In genomic region chr6:87407531-87407895, GRCh38 we compare ENCODE assay signal across 8 cellular contexts. TPM values are rescaled to one million over a fixed set of nuclear protein-coding genes. Genes with fewer than 3 reads are reported as not detected.
DNase-seq lines count a peak whose midpoint lies in the region; ATAC-seq lines count a peak whose summit lies in the region.

No MANE protein-coding gene starts in this region.

- peaks cover 12% of the 10 kb centered on the region for H3K27me3 Mint-ChIP-seq in activated naive CD8-positive, alpha-beta T cell

- H3K9ac ChIP-seq in rectal smooth muscle tissue (ENCODE audit: low read length) = no peak overlapping the region

- H3K4me3 Mint-ChIP-seq in activated naive CD8-positive, alpha-beta T cell = peak overlapping the region; percentile 90

- intact Hi-C loops in left ventricle myocardium superior (cut with micrococcal nuclease) = no loop called here

- no peaks in the 10 kb centered on the region for H3K27me3 ChIP-seq in rectal smooth muscle tissue (ENCODE audit: control insufficient read depth, insufficient read depth, low read length)

- peak overlapping the region; percentile 95 for H3K4me3 ChIP-seq in rectal smooth muscle tissue (ENCODE audit: low read length)

- no peaks in the 10 kb centered on the region for H3K36me3 ChIP-seq in rectal smooth muscle tissue (ENCODE audit: control insufficient read depth, insufficient read depth, low read length)

- H3K9me3 Mint-ChIP-seq in activated naive CD8-positive, alpha-beta T cell (ENCODE audit: low read depth) = no peaks in the 10 kb centered on the region

- peak; percentile 69 for ATAC-seq in left ventricle myocardium superior

- H3K4me1 ChIP-seq in rectal smooth muscle tissue (ENCODE audit: control insufficient read depth, insufficient read depth, low read length) = peaks cover 2% of the 10 kb centered on the region

- peak overlapping the region; percentile 72 for H3K27ac ChIP-seq in rectal smooth muscle tissue (ENCODE audit: low read depth, low read length)

- no peaks in the 10 kb centered on the region for H3K36me3 Mint-ChIP-seq in activated naive CD8-positive, alpha-beta T cell

- no peak overlapping the region for H3K27ac Mint-ChIP-seq in activated naive CD8-positive, alpha-beta T cell

- peaks cover 6% of the 10 kb centered on the region for H3K4me1 Mint-ChIP-seq in activated naive CD8-positive, alpha-beta T cell (ENCODE audit: low read depth)

- peak; percentile 24 to 67 for DNase-seq in NCI-H446 (lab: John Stamatoyannopoulos, UW)
- no peak for DNase-seq in NCI-H446 treated with DMSO at 0.1 percent for 48 hours (lab: John Stamatoyannopoulos, UW)
- peak; percentile 18 for DNase-seq in HCEC 1CT
- peak; percentile 4 for DNase-seq in NCI-H1694 (lab: John Stamatoyannopoulos, UW)
- peak; percentile 34 for DNase-seq in left ventricle myocardium superior
- DNase-seq in iPS-NIHi11 (ENCODE audit: low spot score) = no peak

RNA-seq across cellular contexts. Expression of gene CFAP206, which starts 0.3 kb away (rescaled TPM):
- total RNA-seq in left ventricle myocardium superior = 0.25 TPM

Comparison
In these comparisons a context has a peak if more than half of its experiments do, and no peak if none do; other contexts are left out.
1. DNase-seq: peak in NCI-H446 (2 of 2), HCEC 1CT (single experiment), NCI-H1694 (single experiment) and left ventricle myocardium superior (single experiment); none in NCI-H446 treated with DMSO at 0.1 percent for 48 hours (single experiment) and iPS-NIHi11 (single experiment).